17 cellular contexts compared by ENCODE assay signal in genomic region chr10:58775960-58776574, GRCh38.
DNase-seq lines count a peak whose midpoint lies in the region; ATAC-seq, FAIRE-seq and TF ChIP-seq lines count a peak whose summit lies in the region.
"Had no signal": no experiment of that assay in that cellular context is flagged by ENCODE, and none has a peak within 500 bp of the region (broad histone marks: within the 10 kb centered on the region; RNA-seq: fewer than 3 reads in every experiment).

No MANE protein-coding gene starts in this region.

- no TSS peak for BruUV-seq in MCF 10A (replicated peaks; lab: Mats Ljungman, UMichigan)

- FAIRE-seq in urothelium cell line (lab: Jason Lieb, UNC): no peak

- H3K27me3 Mint-ChIP-seq in MCF 10A (ENCODE audit: insufficient read depth, unreplicated experiment): no peaks in the 10 kb centered on the region

- TF ChIP-seq CTCF in MCF 10A (IDR thresholded peaks at IDR 0.05; ENCODE audit: unreplicated experiment): no peak
- TF ChIP-seq CTCF in breast epithelium (IDR thresholded peaks at IDR 0.05): no peak
- TF ChIP-seq CTCF in body of pancreas (IDR thresholded peaks at IDR 0.05): no peak

- intact Hi-C loops in MCF 10A (cut with micrococcal nuclease) (loop anchor here (5.0 kb wide), 1 partner anchor 129 kb away; no protein-coding TSS in a partner anchor), breast epithelium (cut with DNase I; ENCODE audit: low total_unique reads) (no loop called here), body of pancreas (cut with DNase I) (no loop called here)

- POLR2A ChIA-PET in MCF 10A (lab: Yijun Ruan, JAX): interaction anchor here (1.1 kb wide), 1 partner anchor 33 kb away, joined by 3 read pairs; no protein-coding TSS in a partner anchor

- H3K27me3 ChIP-seq in breast epithelium: no peaks in the 10 kb centered on the region
- no peaks in the 10 kb centered on the region for H3K27me3 ChIP-seq in body of pancreas
- H3K27me3 ChIP-seq: suprapubic skin had no signal

- H3K9me3 ChIP-seq in breast epithelium: no peaks in the 10 kb centered on the region
- no peaks in the 10 kb centered on the region for H3K9me3 ChIP-seq in body of pancreas
- H3K9me3 ChIP-seq: suprapubic skin had no signal

- H3K36me3 Mint-ChIP-seq in MCF 10A (ENCODE audit: insufficient read depth, unreplicated experiment): peaks cover 15% of the 10 kb centered on the region

- no peak for TF ChIP-seq POLR2A in breast epithelium (IDR thresholded peaks at IDR 0.05)
- TF ChIP-seq POLR2A in body of pancreas (IDR thresholded peaks at IDR 0.05): no peak

- DNase-seq in MCF 10A (ENCODE audit: unreplicated experiment): peak; percentile 50
- no peak for DNase-seq in breast epithelium (ENCODE audit: low spot score in 2 of 2)
- peak in 1 of 4 donors; percentile 12 for DNase-seq in body of pancreas
- DNase-seq in hepatic stellate cell (ENCODE audit: low spot score): peak; percentile 51
- DNase-seq in urothelium cell line (ENCODE audit: low spot score): peak; percentile 51
- DNase-seq in MV-4-11 (lab: John Stamatoyannopoulos, UW): no peak
- no peak for DNase-seq in activated naive CD4-positive, alpha-beta T cell treated with anti-CD3 and anti-CD28 coated beads, Interleukin-2, amount 50 U/mL, for 16 hours
- DNase-seq in NCI-H2227 treated with DMSO at 0.1 percent for 48 hours (lab: John Stamatoyannopoulos, UW): no peak
- DNase-seq: activated effector memory CD4-positive, alpha-beta T cell treated with Interleukin-2 at 50 U/mL for 16 hours; dermis blood vessel endothelial cell; DMS53; hippocampal formation; midbrain; NCI-H510A treated with DMSO at 0.1 percent for 48 hours; SIG-M5 had no signal

- H3K27ac Mint-ChIP-seq in MCF 10A (ENCODE audit: low read depth, unreplicated experiment): peak overlapping the region; percentile 10

- no peak overlapping the region for H3K4me3 Mint-ChIP-seq in MCF 10A (ENCODE audit: unreplicated experiment)

- peak; percentile 55 for ATAC-seq in body of pancreas

- CTCF ChIA-PET in MCF 10A (lab: Yijun Ruan, JAX): interaction anchor here (0.6 to 2.2 kb wide), 9 partner anchors 17 to 846 kb away, joined by 3 to 11 read pairs (median 4); no protein-coding TSS in a partner anchor

- H3K4me3 ChIP-seq in breast epithelium: no peak overlapping the region
- no peak overlapping the region for H3K4me3 ChIP-seq in body of pancreas
- H3K4me3 ChIP-seq: suprapubic skin had no signal

- H3K27ac ChIP-seq in breast epithelium (no peak overlapping the region), body of pancreas (peak overlapping the region in 1 of 4 donors; percentile 24)
- H3K27ac ChIP-seq: 22Rv1, suprapubic skin had no signal

- H3K36me3 ChIP-seq in breast epithelium (no peaks in the 10 kb centered on the region), body of pancreas (replicated peaks in 1 of 2; ENCODE audit: insufficient read depth in 1 of 2, low read depth in 2 of 2) (no peaks in the 10 kb centered on the region)
- H3K36me3 ChIP-seq: suprapubic skin had no signal

- no peaks in the 10 kb centered on the region for H3K9me3 Mint-ChIP-seq in MCF 10A (ENCODE audit: unreplicated experiment)

- 18 to 33% methylated on average over 4 of the region's 4 CpGs for WGBS in body of pancreas, 2 donors

- H3K4me1 ChIP-seq in breast epithelium (no peaks in the 10 kb centered on the region), body of pancreas (peaks cover 15% of the 10 kb centered on the region)

- peaks cover 32% of the 10 kb centered on the region for H3K4me1 Mint-ChIP-seq in MCF 10A (ENCODE audit: insufficient read depth, unreplicated experiment)

Comparison
In these comparisons a context has a peak if more than half of its experiments do, and no peak if none do; other contexts are left out.
1. DNase-seq: peak in MCF 10A (single experiment), hepatic stellate cell (single experiment) and urothelium cell line (single experiment); none in breast epithelium (0 of 2), MV-4-11 (single experiment), activated naive CD4-positive, alpha-beta T cell treated with anti-CD3 and anti-CD28 coated beads, Interleukin-2, amount 50 U/mL, for 16 hours (single experiment) and NCI-H2227 treated with DMSO at 0.1 percent for 48 hours (single experiment).